1 cellular context compared by ENCODE assay signal in genomic region chr6:107539409-107539808, GRCh38.
TF ChIP-seq lines count a peak whose summit lies in the region.

No MANE protein-coding gene starts in this region.

TF ChIP-seq in HEK293, 187 proteins besides CTCF, POLR2A, EP300 and RAD21 (continued from another document and continues in another):
- TF ChIP-seq PRDM4 (tag by site-specific recombination; IDR thresholded peaks at IDR 0.05) (peak; percentile 58; the same call in 1 of the 2 replicates), ZNF585B (tag by site-specific recombination; IDR thresholded peaks at IDR 0.05) (no peak), ZNF112 (tag by site-specific recombination; IDR thresholded peaks at IDR 0.05) (no peak), ZNF692 (tag by site-specific recombination; IDR thresholded peaks at IDR 0.05) (peak; percentile 84), ZNF248 (tag by site-specific recombination; IDR thresholded peaks at IDR 0.05) (no peak), ZNF645 (tag by site-specific recombination; IDR thresholded peaks at IDR 0.05) (no peak), ZNF624 (tag by site-specific recombination; IDR thresholded peaks at IDR 0.05) (no peak), ZSCAN5A (tag by site-specific recombination; IDR thresholded peaks at IDR 0.05) (no peak), ZNF626 (tag by site-specific recombination; IDR thresholded peaks at IDR 0.05) (no peak), EGR2 (tag by site-specific recombination; IDR thresholded peaks at IDR 0.05; ENCODE audit: low read depth) (no peak), ZNF157 (tag by site-specific recombination; IDR thresholded peaks at IDR 0.05) (no peak), GLI2 (tag by site-specific recombination; IDR thresholded peaks at IDR 0.05; ENCODE audit: borderline replicate concordance, low read depth) (no peak), ZBTB7A (tag by site-specific recombination; IDR thresholded peaks at IDR 0.05; ENCODE audit: low read depth) (no peak), ZFP3 (tag by site-specific recombination; IDR thresholded peaks at IDR 0.05; ENCODE audit: low read depth) (no peak), ZNF274 (IDR thresholded peaks at IDR 0.05; ENCODE audit: low read length) (no peak), ZNF274 (tag by site-specific recombination; IDR thresholded peaks at IDR 0.05; ENCODE audit: borderline replicate concordance) (no peak), ZNF426 (tag by site-specific recombination; IDR thresholded peaks at IDR 0.05) (no peak), KLF16 (tag by site-specific recombination; IDR thresholded peaks at IDR 0.05) (peak; percentile 79; the same call in 1 of the 2 replicates), ZSCAN30 (tag by site-specific recombination; IDR thresholded peaks at IDR 0.05) (no peak), ZEB2 (tag by site-specific recombination; IDR thresholded peaks at IDR 0.05) (peak; percentile 94), ZSCAN4 (tag by site-specific recombination; IDR thresholded peaks at IDR 0.05) (no peak), ZNF302 (tag by site-specific recombination; IDR thresholded peaks at IDR 0.05; ENCODE audit: low read depth) (no peak), ZNF239 (tag by site-specific recombination; IDR thresholded peaks at IDR 0.05) (no peak), BCL11A (tag by site-specific recombination; IDR thresholded peaks at IDR 0.05; ENCODE audit: low read depth) (no peak), WT1 (tag by site-specific recombination; IDR thresholded peaks at IDR 0.05) (peak; percentile 80), SCRT1 (tag by site-specific recombination; IDR thresholded peaks at IDR 0.05; ENCODE audit: borderline replicate concordance) (no peak), REST (tag by site-specific recombination; IDR thresholded peaks at IDR 0.05) (no peak), ZNF19 (tag by site-specific recombination; IDR thresholded peaks at IDR 0.05; ENCODE audit: low read depth) (no peak), ZNF549 (tag by site-specific recombination; IDR thresholded peaks at IDR 0.05) (no peak), ZNF48 (tag by site-specific recombination; IDR thresholded peaks at IDR 0.05) (no peak), ZNF311 (tag by site-specific recombination; IDR thresholded peaks at IDR 0.05; ENCODE audit: borderline replicate concordance) (no peak), KLF1 (tag by site-specific recombination; IDR thresholded peaks at IDR 0.05) (0 out of 2 replicates have a peak, but pooled peaks have one; percentile 8), OVOL3 (tag by site-specific recombination; IDR thresholded peaks at IDR 0.05) (no peak), ZNF600 (tag by site-specific recombination; IDR thresholded peaks at IDR 0.05) (peak; percentile 73), ZNF140 (tag by site-specific recombination; IDR thresholded peaks at IDR 0.05) (no peak), YY2 (tag by site-specific recombination; IDR thresholded peaks at IDR 0.05) (no peak), ZNF654 (tag by site-specific recombination; IDR thresholded peaks at IDR 0.05; ENCODE audit: low read depth) (no peak)
- TF ChIP-seq, protein P1, sequence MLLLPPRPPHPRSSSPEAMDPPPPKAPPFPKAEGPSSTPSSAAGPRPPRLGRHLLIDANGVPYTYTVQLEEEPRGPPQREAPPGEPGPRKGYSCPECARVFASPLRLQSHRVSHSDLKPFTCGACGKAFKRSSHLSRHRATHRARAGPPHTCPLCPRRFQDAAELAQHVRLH (tag by site-specific recombination; IDR thresholded peaks at IDR 0.05) = peak; percentile 70; the same call in 1 of the 2 replicates
- TF ChIP-seq, protein P2, sequence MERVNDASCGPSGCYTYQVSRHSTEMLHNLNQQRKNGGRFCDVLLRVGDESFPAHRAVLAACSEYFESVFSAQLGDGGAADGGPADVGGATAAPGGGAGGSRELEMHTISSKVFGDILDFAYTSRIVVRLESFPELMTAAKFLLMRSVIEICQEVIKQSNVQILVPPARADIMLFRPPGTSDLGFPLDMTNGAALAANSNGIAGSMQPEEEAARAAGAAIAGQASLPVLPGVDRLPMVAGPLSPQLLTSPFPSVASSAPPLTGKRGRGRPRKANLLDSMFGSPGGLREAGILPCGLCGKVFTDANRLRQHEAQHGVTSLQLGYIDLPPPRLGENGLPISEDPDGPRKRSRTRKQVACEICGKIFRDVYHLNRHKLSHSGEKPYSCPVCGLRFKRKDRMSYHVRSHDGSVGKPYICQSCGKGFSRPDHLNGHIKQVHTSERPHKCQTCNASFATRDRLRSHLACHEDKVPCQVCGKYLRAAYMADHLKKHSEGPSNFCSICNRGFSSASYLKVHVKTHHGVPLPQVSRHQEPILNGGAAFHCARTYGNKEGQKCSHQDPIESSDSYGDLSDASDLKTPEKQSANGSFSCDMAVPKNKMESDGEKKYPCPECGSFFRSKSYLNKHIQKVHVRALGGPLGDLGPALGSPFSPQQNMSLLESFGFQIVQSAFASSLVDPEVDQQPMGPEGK (tag by site-specific recombination; IDR thresholded peaks at IDR 0.05) = peak; percentile 48; the same call in 1 of the 2 replicates
- TF ChIP-seq, protein P3, sequence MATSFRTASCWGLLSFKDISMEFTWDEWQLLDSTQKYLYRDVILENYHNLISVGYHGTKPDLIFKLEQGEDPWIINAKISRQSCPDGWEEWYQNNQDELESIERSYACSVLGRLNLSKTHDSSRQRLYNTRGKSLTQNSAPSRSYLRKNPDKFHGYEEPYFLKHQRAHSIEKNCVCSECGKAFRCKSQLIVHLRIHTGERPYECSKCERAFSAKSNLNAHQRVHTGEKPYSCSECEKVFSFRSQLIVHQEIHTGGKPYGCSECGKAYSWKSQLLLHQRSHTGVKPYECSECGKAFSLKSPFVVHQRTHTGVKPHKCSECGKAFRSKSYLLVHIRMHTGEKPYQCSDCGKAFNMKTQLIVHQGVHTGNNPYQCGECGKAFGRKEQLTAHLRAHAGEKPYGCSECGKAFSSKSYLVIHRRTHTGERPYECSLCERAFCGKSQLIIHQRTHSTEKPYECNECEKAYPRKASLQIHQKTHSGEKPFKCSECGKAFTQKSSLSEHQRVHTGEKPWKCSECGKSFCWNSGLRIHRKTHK (tag by site-specific recombination; IDR thresholded peaks at IDR 0.05) = no peak
- TF ChIP-seq, protein P4, sequence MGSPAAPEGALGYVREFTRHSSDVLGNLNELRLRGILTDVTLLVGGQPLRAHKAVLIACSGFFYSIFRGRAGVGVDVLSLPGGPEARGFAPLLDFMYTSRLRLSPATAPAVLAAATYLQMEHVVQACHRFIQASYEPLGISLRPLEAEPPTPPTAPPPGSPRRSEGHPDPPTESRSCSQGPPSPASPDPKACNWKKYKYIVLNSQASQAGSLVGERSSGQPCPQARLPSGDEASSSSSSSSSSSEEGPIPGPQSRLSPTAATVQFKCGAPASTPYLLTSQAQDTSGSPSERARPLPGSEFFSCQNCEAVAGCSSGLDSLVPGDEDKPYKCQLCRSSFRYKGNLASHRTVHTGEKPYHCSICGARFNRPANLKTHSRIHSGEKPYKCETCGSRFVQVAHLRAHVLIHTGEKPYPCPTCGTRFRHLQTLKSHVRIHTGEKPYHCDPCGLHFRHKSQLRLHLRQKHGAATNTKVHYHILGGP (tag by site-specific recombination; IDR thresholded peaks at IDR 0.05) = no peak
- TF ChIP-seq, protein P5, sequence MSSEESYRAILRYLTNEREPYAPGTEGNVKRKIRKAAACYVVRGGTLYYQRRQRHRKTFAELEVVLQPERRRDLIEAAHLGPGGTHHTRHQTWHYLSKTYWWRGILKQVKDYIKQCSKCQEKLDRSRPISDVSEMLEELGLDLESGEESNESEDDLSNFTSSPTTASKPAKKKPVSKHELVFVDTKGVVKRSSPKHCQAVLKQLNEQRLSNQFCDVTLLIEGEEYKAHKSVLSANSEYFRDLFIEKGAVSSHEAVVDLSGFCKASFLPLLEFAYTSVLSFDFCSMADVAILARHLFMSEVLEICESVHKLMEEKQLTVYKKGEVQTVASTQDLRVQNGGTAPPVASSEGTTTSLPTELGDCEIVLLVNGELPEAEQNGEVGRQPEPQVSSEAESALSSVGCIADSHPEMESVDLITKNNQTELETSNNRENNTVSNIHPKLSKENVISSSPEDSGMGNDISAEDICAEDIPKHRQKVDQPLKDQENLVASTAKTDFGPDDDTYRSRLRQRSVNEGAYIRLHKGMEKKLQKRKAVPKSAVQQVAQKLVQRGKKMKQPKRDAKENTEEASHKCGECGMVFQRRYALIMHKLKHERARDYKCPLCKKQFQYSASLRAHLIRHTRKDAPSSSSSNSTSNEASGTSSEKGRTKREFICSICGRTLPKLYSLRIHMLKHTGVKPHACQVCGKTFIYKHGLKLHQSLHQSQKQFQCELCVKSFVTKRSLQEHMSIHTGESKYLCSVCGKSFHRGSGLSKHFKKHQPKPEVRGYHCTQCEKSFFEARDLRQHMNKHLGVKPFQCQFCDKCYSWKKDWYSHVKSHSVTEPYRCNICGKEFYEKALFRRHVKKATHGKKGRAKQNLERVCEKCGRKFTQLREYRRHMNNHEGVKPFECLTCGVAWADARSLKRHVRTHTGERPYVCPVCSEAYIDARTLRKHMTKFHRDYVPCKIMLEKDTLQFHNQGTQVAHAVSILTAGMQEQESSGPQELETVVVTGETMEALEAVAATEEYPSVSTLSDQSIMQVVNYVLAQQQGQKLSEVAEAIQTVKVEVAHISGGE (tag by site-specific recombination; conservative IDR thresholded peaks at IDR 0.05; ENCODE audit: low read depth) = no peak
